In genomic region chr13:112875627-112876026, GRCh38 we compare ENCODE assay signal across 14 cellular contexts.
"Had no signal": no experiment of that assay in that cellular context is flagged by ENCODE, and none has a peak within 500 bp of the region (broad histone marks: within the 10 kb centered on the region; RNA-seq: fewer than 3 reads in every experiment).

No MANE protein-coding gene starts in this region.

- FAIRE-seq: astrocyte, bronchial epithelial cell, endometrium, islet of Langerhans had no signal

- DNase-seq: activated CD8-positive, alpha-beta memory T cell treated with anti-CD3 and anti-CD28 coated beads, Interleukin-2, amount 50 U/mL, for 4 hours; activated CD8-positive, alpha-beta T cell treated with anti-CD3 and anti-CD28 coated beads, Interleukin-2, amount 10 ng/mL, durations not matched to agents 7 days and 5 days; mesenchymal stem cell; stimulated activated CD4-positive, alpha-beta T cell treated with anti-CD3 and anti-CD28 coated beads, Interleukin-1b, Interleukin-23, amount 100 ng/mL, for 48 hours; thyroid gland had no signal

- H3K9me3 Mint-ChIP-seq: activated naive CD4-positive, alpha-beta T cell treated with anti-CD3 and anti-CD28 coated beads for 36 hours had no signal

- H3K4me3 Mint-ChIP-seq: activated CD8-positive, alpha-beta T cell treated with anti-CD3 and anti-CD28 coated beads, Interleukin-2, amount 10 ng/mL, durations not matched to agents 7 days and 5 days; activated naive CD4-positive, alpha-beta T cell treated with anti-CD3 and anti-CD28 coated beads for 36 hours had no signal

- H3K4me1 ChIP-seq: psoas muscle, SJSA1 had no signal

- H3K4me3 ChIP-seq: gastroesophageal sphincter, psoas muscle, SJSA1, thyroid gland had no signal

- H3K36me3 ChIP-seq: SJSA1 had no signal

- H3K9me3 ChIP-seq: gastroesophageal sphincter, psoas muscle, SJSA1, thyroid gland had no signal

- H3K27ac ChIP-seq: gastroesophageal sphincter, psoas muscle, SJSA1, thyroid gland had no signal

- ATAC-seq: activated CD8-positive, alpha-beta T cell treated with anti-CD3 and anti-CD28 coated beads, Interleukin-2, amount 10 ng/mL, durations not matched to agents 7 days and 5 days; gastroesophageal sphincter; psoas muscle; sciatic nerve had no signal
